ENCODE assay signal across 25 cellular contexts in the genomic region with DNA sequence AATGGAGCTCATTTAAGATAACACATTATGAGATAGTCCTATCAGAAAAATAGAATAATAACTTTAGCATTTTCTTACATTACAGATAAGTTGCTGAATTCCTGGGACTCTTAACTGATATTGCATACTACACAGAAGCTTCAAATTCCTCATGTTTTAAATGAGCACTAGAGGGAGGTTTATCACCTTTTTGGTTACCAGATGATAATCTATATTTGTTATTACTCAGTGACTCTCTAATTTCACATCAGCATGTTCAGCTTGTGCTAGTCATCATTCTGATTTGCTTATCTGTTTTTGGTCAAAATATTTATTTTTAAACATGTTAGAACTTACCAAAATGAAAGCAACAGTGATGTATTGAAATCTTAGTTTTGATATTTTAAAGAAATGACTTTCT. TPM values are rescaled to one million over a fixed set of nuclear protein-coding genes. Genes with fewer than 3 reads are reported as not detected.
DNase-seq lines count a peak whose midpoint lies in the region; ATAC-seq, FAIRE-seq and TF ChIP-seq lines count a peak whose summit lies in the region.
"Had no signal": no experiment of that assay in that cellular context is flagged by ENCODE, and none has a peak within 500 bp of the region (broad histone marks: within the 10 kb centered on the region; RNA-seq: fewer than 3 reads in every experiment).

No MANE protein-coding gene starts in this region.

- intact Hi-C loops in activated CD4-positive, alpha-beta T cell treated with anti-CD3 and anti-CD28 coated beads for 36 hours (cut with DNase I, micrococcal nuclease): no loop called here
- intact Hi-C loops in mammary epithelial cell (cut with micrococcal nuclease): no loop called here
- intact Hi-C loops in breast epithelium (cut with DNase I; ENCODE audit: low total_unique reads): no loop called here

- H3K27ac ChIP-seq in mammary epithelial cell (ENCODE audit: insufficient read depth, low read depth, low read length) (no peak overlapping the region), breast epithelium (no peak overlapping the region), astrocyte (ENCODE audit: low read depth, low read length) (no peak overlapping the region), hepatocyte (no peak overlapping the region)

- no peak for TF ChIP-seq CTCF in mammary epithelial cell (conservative IDR thresholded peaks at IDR 0.05 in 1 of 2, IDR thresholded peaks at IDR 0.05 in 1 of 2; ENCODE audit: extremely low read depth in 1 of 2, insufficient read depth in 1 of 2, low read depth in 1 of 2, low read length in 2 of 2)
- TF ChIP-seq CTCF in breast epithelium (IDR thresholded peaks at IDR 0.05): no peak
- TF ChIP-seq CTCF in astrocyte (IDR thresholded peaks at IDR 0.05; ENCODE audit: insufficient read depth, low read depth, low read length): no peak
- no peak for TF ChIP-seq CTCF in hepatocyte (IDR thresholded peaks at IDR 0.05; ENCODE audit: poor library complexity)

- H3K79me2 ChIP-seq in mammary epithelial cell (ENCODE audit: insufficient read depth, low read length) (no peaks in the 10 kb centered on the region), astrocyte (ENCODE audit: insufficient read depth, low read length) (no peaks in the 10 kb centered on the region), hepatocyte (no peaks in the 10 kb centered on the region)

- H3K36me3 Mint-ChIP-seq in activated CD4-positive, alpha-beta T cell treated with anti-CD3 and anti-CD28 coated beads for 36 hours (ENCODE audit: low read depth): peaks cover 28% of the 10 kb centered on the region
- peaks cover 6% of the 10 kb centered on the region for H3K36me3 Mint-ChIP-seq in astrocyte (ENCODE audit: low read depth, unreplicated experiment)

- H3K4me3 ChIP-seq in mammary epithelial cell (replicated peaks in 1 of 3; ENCODE audit: insufficient read depth in 1 of 3, low read depth in 2 of 3, low read length in 3 of 3) (no peak overlapping the region), breast epithelium (no peak overlapping the region), astrocyte (ENCODE audit: insufficient read depth, low read depth, low read length) (no peak overlapping the region), hepatocyte (no peak overlapping the region)
- H3K4me3 ChIP-seq: HAP-1 had no signal

- no peak for TF ChIP-seq POLR2A in breast epithelium (IDR thresholded peaks at IDR 0.05)

- H4K20me1 ChIP-seq in mammary epithelial cell (ENCODE audit: insufficient read depth, low read length): no peaks in the 10 kb centered on the region
- H4K20me1 ChIP-seq in astrocyte (ENCODE audit: insufficient read depth, low read length): no peaks in the 10 kb centered on the region
- no peaks in the 10 kb centered on the region for H4K20me1 ChIP-seq in hepatocyte (ENCODE audit: insufficient read depth, poor library complexity, severe bottlenecking)

- TSS peak; percentile 57 for BruUV-seq in mammary epithelial cell (replicated peaks; lab: Mats Ljungman, UMichigan)

- H3K4me2 ChIP-seq in mammary epithelial cell (ENCODE audit: insufficient read depth, low read depth, low read length): no peak overlapping the region
- H3K4me2 ChIP-seq in astrocyte (ENCODE audit: low read length): no peak overlapping the region
- H3K4me2 ChIP-seq in hepatocyte: no peak overlapping the region

- H3K4me1 ChIP-seq in mammary epithelial cell (ENCODE audit: insufficient read depth, low read length) (no peaks in the 10 kb centered on the region), breast epithelium (no peaks in the 10 kb centered on the region), astrocyte (ENCODE audit: insufficient read depth, low read length) (no peaks in the 10 kb centered on the region), hepatocyte (ENCODE audit: insufficient read depth) (no peaks in the 10 kb centered on the region)
- H3K4me1 ChIP-seq: HAP-1 had no signal

- dilution Hi-C loops in mammary epithelial cell (cut with HindIII; ENCODE audit: low sequenced_read_pairs): no loop called here

- H3K4me1 Mint-ChIP-seq in activated CD4-positive, alpha-beta T cell treated with anti-CD3 and anti-CD28 coated beads for 36 hours: peaks cover 4% of the 10 kb centered on the region
- H3K4me1 Mint-ChIP-seq in astrocyte (ENCODE audit: low read depth, unreplicated experiment): no peaks in the 10 kb centered on the region

- no peaks in the 10 kb centered on the region for H3K9me3 Mint-ChIP-seq in activated CD4-positive, alpha-beta T cell treated with anti-CD3 and anti-CD28 coated beads for 36 hours (ENCODE audit: low read depth)
- peaks cover 3% of the 10 kb centered on the region for H3K9me3 Mint-ChIP-seq in astrocyte (ENCODE audit: unreplicated experiment)
- H3K9me3 Mint-ChIP-seq: CD4-positive, alpha-beta memory T cell; HFFc6 had no signal

- FAIRE-seq in astrocyte (lab: Jason Lieb, UNC) (peak; percentile 39), islet of Langerhans (lab: Jason Lieb, UNC) (peak; percentile 87)
- FAIRE-seq: GM12892, H54 had no signal

- no peak overlapping the region for H2AFZ ChIP-seq in mammary epithelial cell (ENCODE audit: low read depth, low read length)
- H2AFZ ChIP-seq in astrocyte (ENCODE audit: low read depth, low read length): no peak overlapping the region
- no peak overlapping the region for H2AFZ ChIP-seq in hepatocyte

- peak; percentile 33 for ATAC-seq in activated CD4-positive, alpha-beta T cell treated with anti-CD3 and anti-CD28 coated beads for 36 hours

- in situ Hi-C loops in mammary epithelial cell (cut with MboI; ENCODE audit: low sequenced_read_pairs in 2 of 2): no loop called here

- H3K9me2 ChIP-seq in hepatocyte (replicated peaks; ENCODE audit: insufficient read depth): no peaks in the 10 kb centered on the region

- H3K36me3 ChIP-seq in mammary epithelial cell (ENCODE audit: insufficient read depth, low read length) (peaks cover 1% of the 10 kb centered on the region), breast epithelium (no peaks in the 10 kb centered on the region), astrocyte (ENCODE audit: insufficient read depth, low read length) (peaks cover 2% of the 10 kb centered on the region), hepatocyte (replicated peaks; ENCODE audit: insufficient read depth, low read depth) (no peaks in the 10 kb centered on the region)

- H3K27me3 ChIP-seq in mammary epithelial cell (ENCODE audit: insufficient read depth, low read length): no peaks in the 10 kb centered on the region
- H3K27me3 ChIP-seq in breast epithelium: no peaks in the 10 kb centered on the region
- no peaks in the 10 kb centered on the region for H3K27me3 ChIP-seq in astrocyte (ENCODE audit: insufficient read depth, low read length)
- H3K27me3 ChIP-seq in hepatocyte: no peaks in the 10 kb centered on the region

- no peaks in the 10 kb centered on the region for H3K9me3 ChIP-seq in mammary epithelial cell (replicated peaks; ENCODE audit: insufficient read depth, low read length)
- H3K9me3 ChIP-seq in breast epithelium: no peaks in the 10 kb centered on the region
- no peaks in the 10 kb centered on the region for H3K9me3 ChIP-seq in astrocyte (ENCODE audit: insufficient read depth, low read depth, low read length)
- no peaks in the 10 kb centered on the region for H3K9me3 ChIP-seq in hepatocyte (ENCODE audit: low read depth)
- H3K9me3 ChIP-seq: HAP-1 had no signal

- no peak overlapping the region for H3K27ac Mint-ChIP-seq in activated CD4-positive, alpha-beta T cell treated with anti-CD3 and anti-CD28 coated beads for 36 hours
- H3K27ac Mint-ChIP-seq in astrocyte (ENCODE audit: unreplicated experiment): no peak overlapping the region
- H3K27ac Mint-ChIP-seq: HFFc6 had no signal

- POLR2A ChIA-PET in activated CD4-positive, alpha-beta T cell treated with anti-CD3 and anti-CD28 coated beads for 36 hours (lab: Charles Lee): interaction anchor here (0.7 kb wide), 1 partner anchor 18 kb away, joined by 3 read pairs; no protein-coding TSS in a partner anchor

- DNase-seq in activated CD4-positive, alpha-beta T cell treated with anti-CD3 and anti-CD28 coated beads for 36 hours: no peak
- DNase-seq in activated CD4-positive, alpha-beta T cell treated with anti-CD3 and anti-CD28 coated beads, Interleukin-2, amount 50 U/mL, for 48 hours: no peak
- DNase-seq in mammary epithelial cell (no peak), breast epithelium (ENCODE audit: low spot score in 2 of 2) (no peak), astrocyte (ENCODE audit: low read depth) (no peak), hepatocyte (ENCODE audit: low spot score) (no peak), cerebellum (ENCODE audit: low spot score) (no peak)
- DNase-seq: C1 segment of cervical spinal cord; Calu3; CD4-positive, alpha-beta memory T cell; COR-L47; DMS53; DMS79 treated with DMSO at 0.1 percent for 48 hours; GF-D8; GOT3; HFFc6 had no signal

- H3K4me3 Mint-ChIP-seq in activated CD4-positive, alpha-beta T cell treated with anti-CD3 and anti-CD28 coated beads for 36 hours: no peak overlapping the region
- H3K4me3 Mint-ChIP-seq in astrocyte (ENCODE audit: unreplicated experiment): no peak overlapping the region
- H3K4me3 Mint-ChIP-seq: CD4-positive, alpha-beta memory T cell; HFFc6 had no signal

- H3K9ac ChIP-seq in mammary epithelial cell (ENCODE audit: insufficient read depth, low read length): no peak overlapping the region
- no peak overlapping the region for H3K9ac ChIP-seq in astrocyte (ENCODE audit: low read length)

- CTCF ChIA-PET in activated CD4-positive, alpha-beta T cell treated with anti-CD3 and anti-CD28 coated beads for 36 hours (lab: Charles Lee): interaction anchor here (0.5 to 1.0 kb wide), 5 partner anchors 24 to 1097 kb away, joined by 3 to 5 read pairs (median 3); no protein-coding TSS in a partner anchor
- CTCF ChIA-PET in mammary epithelial cell (lab: Charles Lee; ENCODE audit: low non-redundant PET): no interaction called here

- no peaks in the 10 kb centered on the region for H3K27me3 Mint-ChIP-seq in activated CD4-positive, alpha-beta T cell treated with anti-CD3 and anti-CD28 coated beads for 36 hours
- no peaks in the 10 kb centered on the region for H3K27me3 Mint-ChIP-seq in astrocyte (ENCODE audit: low read depth, unreplicated experiment)
- H3K27me3 Mint-ChIP-seq: CD4-positive, alpha-beta memory T cell had no signal

RNA-seq across cellular contexts. Expression of a gene that starts 20.5 kb away (rescaled TPM):
- total RNA-seq in activated CD4-positive, alpha-beta T cell treated with anti-CD3 and anti-CD28 coated beads for 36 hours: not detected
- total RNA-seq in mammary epithelial cell (not detected), breast epithelium (not detected), astrocyte (not detected in 2 replicates), hepatocyte (0.24 TPM in 1 of 2 replicates, not detected in the other), cerebellum (not detected)
- polyA plus RNA-seq in mammary epithelial cell (not detected), hepatocyte (not detected in 2 replicates)
- polyA minus RNA-seq in mammary epithelial cell: not detected
- total RNA-seq: A172; A673; Calu3; CD4-positive, alpha-beta memory T cell; Daoy; G401; HFFc6 had no signal
- polyA plus RNA-seq: BJ; CD4-positive, alpha-beta memory T cell had no signal

RNA-seq across cellular contexts. Expression of a gene that starts 44.0 kb away (rescaled TPM):
- total RNA-seq in activated CD4-positive, alpha-beta T cell treated with anti-CD3 and anti-CD28 coated beads for 36 hours: 10 to 100 TPM; 34.0 to 36.5 TPM
- total RNA-seq in mammary epithelial cell (10 to 100 TPM; 10.8 to 14.2 TPM), breast epithelium (10 to 100 TPM; 16.0 to 24.9 (median 17.7) TPM), astrocyte (12.1 and 12.6 TPM in 2 replicates), hepatocyte (12.0 and 14.1 TPM in 2 replicates), cerebellum (36.7 TPM)
- polyA plus RNA-seq in mammary epithelial cell (6.0 TPM), hepatocyte (8.6 and 10.3 TPM in 2 replicates)
- polyA minus RNA-seq in mammary epithelial cell: 5.9 TPM

RNA-seq across cellular contexts. Expression of a gene that starts 54.1 kb away (rescaled TPM):
- total RNA-seq in activated CD4-positive, alpha-beta T cell treated with anti-CD3 and anti-CD28 coated beads for 36 hours: 10 to 100 TPM; 48.6 to 59.5 TPM
- total RNA-seq in mammary epithelial cell (10 to 100 TPM; 18.2 to 30.3 TPM), breast epithelium (10 to 100 TPM; 24.6 to 38.8 (median 38.0) TPM), astrocyte (34.8 and 35.7 TPM in 2 replicates), hepatocyte (20.8 and 20.9 TPM in 2 replicates), cerebellum (38.9 TPM)
- polyA plus RNA-seq in mammary epithelial cell (5.8 TPM), hepatocyte (8.0 and 10.8 TPM in 2 replicates)
- 41.7 TPM for polyA minus RNA-seq in mammary epithelial cell
